ENCODE assay signal across 22 cellular contexts in the genomic region with DNA sequence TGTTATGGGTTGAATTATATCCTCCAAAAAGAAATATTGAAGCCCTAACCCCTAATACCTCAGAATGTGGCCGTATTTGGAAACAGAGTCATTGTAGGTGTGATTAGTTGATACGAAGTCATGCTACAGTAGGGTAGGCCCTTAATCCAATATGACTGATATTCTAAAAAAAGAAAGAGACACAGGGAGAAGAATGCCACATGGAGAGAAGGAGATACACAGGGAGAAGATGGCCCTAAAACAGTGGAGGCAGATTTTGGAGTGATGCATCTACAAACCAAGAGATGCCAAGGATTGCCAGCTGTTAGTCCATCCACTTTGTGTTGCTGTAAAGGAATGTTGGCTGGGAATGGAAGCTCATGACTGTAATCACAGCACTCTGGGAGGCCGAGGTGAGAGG. TPM values are rescaled to one million over a fixed set of nuclear protein-coding genes. Genes with fewer than 3 reads are reported as not detected.
DNase-seq lines count a peak whose midpoint lies in the region; ATAC-seq and TF ChIP-seq lines count a peak whose summit lies in the region.
"Had no signal": no experiment of that assay in that cellular context is flagged by ENCODE, and none has a peak within 500 bp of the region (broad histone marks: within the 10 kb centered on the region; RNA-seq: fewer than 3 reads in every experiment).

No MANE protein-coding gene starts in this region.

- H3K9me3 ChIP-seq in DOHH2 (ENCODE audit: control insufficient read depth, insufficient read depth, low read length) (no peaks in the 10 kb centered on the region), GM23248 (ENCODE audit: low read depth) (no peaks in the 10 kb centered on the region), skeletal muscle tissue (ENCODE audit: control insufficient read depth in 3 of 3, low read length in 3 of 3) (no peaks in the 10 kb centered on the region)
- H3K9me3 ChIP-seq: left ventricle myocardium inferior, thoracic aorta had no signal

- in situ Hi-C loops in GM23248 (cut with MboI): no loop called here

- WGBS in GM23248 (ENCODE audit: low coverage in 1 of 2, low lambda C conversion rate in 2 of 2, missing lambda C conversion rate in 2 of 2), 2 experiments: 83 to 90% methylated on average over 3 of the region's 3 CpGs

- H3K9ac ChIP-seq in GM23248 (no peak overlapping the region), skeletal muscle tissue (ENCODE audit: low read depth in 1 of 3, low read length in 3 of 3) (no peak overlapping the region)

- no peak overlapping the region for H3K4me3 Mint-ChIP-seq in activated naive CD8-positive, alpha-beta T cell treated with anti-CD3 and anti-CD28 coated beads for 36 hours
- H3K4me3 Mint-ChIP-seq: activated CD4-positive, alpha-beta memory T cell treated with anti-CD3 and anti-CD28 coated beads, Interleukin-2, amount 10 ng/mL, durations not matched to agents 7 days and 5 days; activated T-cell treated with anti-CD3 and anti-CD28 coated beads, Interleukin-2, amount 50 U/mL, for 4 hours; mesothelial cell of epicardium; WTC11 had no signal

- H3F3A ChIP-seq in DOHH2 (ENCODE audit: control insufficient read depth, insufficient read depth) (peaks cover 27% of the 10 kb centered on the region), GM23248 (ENCODE audit: insufficient read depth) (peaks cover 6% of the 10 kb centered on the region)

- no peaks in the 10 kb centered on the region for H3K9me2 ChIP-seq in DOHH2 (replicated peaks; ENCODE audit: control insufficient read depth, low read length)
- no peaks in the 10 kb centered on the region for H3K9me2 ChIP-seq in GM23248 (ENCODE audit: insufficient read depth)

- peaks cover 33% of the 10 kb centered on the region for H3K36me3 Mint-ChIP-seq in activated naive CD8-positive, alpha-beta T cell treated with anti-CD3 and anti-CD28 coated beads for 36 hours
- H3K36me3 Mint-ChIP-seq: WTC11 had no signal

- H3K9me3 Mint-ChIP-seq in activated naive CD8-positive, alpha-beta T cell treated with anti-CD3 and anti-CD28 coated beads for 36 hours: peaks cover 20% of the 10 kb centered on the region
- H3K9me3 Mint-ChIP-seq: WTC11 had no signal

- DNase-seq in GM23248: peak; percentile 15
- DNase-seq in activated naive CD8-positive, alpha-beta T cell treated with anti-CD3 and anti-CD28 coated beads for 36 hours: no peak
- DNase-seq in NCI-H510A (lab: John Stamatoyannopoulos, UW): no peak
- no peak for DNase-seq in NCI-H2029 treated with DMSO at 0.1 percent for 48 hours (lab: John Stamatoyannopoulos, UW)
- DNase-seq: activated CD4-positive, alpha-beta memory T cell treated with anti-CD3 and anti-CD28 coated beads, Interleukin-2, amount 10 ng/mL, durations not matched to agents 7 days and 5 days; activated naive CD4-positive, alpha-beta T cell treated with anti-CD3 and anti-CD28 coated beads, Interleukin-2, amount 50 U/mL, for 16 hours; activated T-cell treated with anti-CD3 and anti-CD28 coated beads, Interleukin-2, amount 50 U/mL, for 4 hours; DMS53; GOT3; hippocampal formation; IMR-90; left ventricle myocardium inferior; NCI-H1436; NCI-H524; T-helper 9 cell had no signal

- H4K20me1 ChIP-seq in DOHH2 (ENCODE audit: control insufficient read depth, insufficient read depth, low read depth, low read length): no peaks in the 10 kb centered on the region
- H4K20me1 ChIP-seq in GM23248 (ENCODE audit: insufficient read depth): no peaks in the 10 kb centered on the region

- H3K27me3 ChIP-seq in DOHH2 (ENCODE audit: control insufficient read depth, low read length) (no peaks in the 10 kb centered on the region), GM23248 (replicated peaks; ENCODE audit: insufficient read depth) (no peaks in the 10 kb centered on the region), skeletal muscle tissue (ENCODE audit: control insufficient read depth in 3 of 3, insufficient read depth in 3 of 3, low read length in 3 of 3) (no peaks in the 10 kb centered on the region)

- H3K4me1 ChIP-seq in DOHH2 (ENCODE audit: control insufficient read depth, low read length) (peaks cover 51% of the 10 kb centered on the region), GM23248 (ENCODE audit: insufficient read depth) (no peaks in the 10 kb centered on the region), skeletal muscle tissue (ENCODE audit: control insufficient read depth in 3 of 3, insufficient read depth in 3 of 3, low read length in 3 of 3) (peaks cover 6 to 15% (median 12%) of the 10 kb centered on the region in 3 donors)
- H3K4me1 ChIP-seq: left ventricle myocardium inferior had no signal

- H3K27me3 Mint-ChIP-seq in activated naive CD8-positive, alpha-beta T cell treated with anti-CD3 and anti-CD28 coated beads for 36 hours: peaks cover 4% of the 10 kb centered on the region

- peak overlapping the region; percentile 85 for H3K27ac Mint-ChIP-seq in activated naive CD8-positive, alpha-beta T cell treated with anti-CD3 and anti-CD28 coated beads for 36 hours
- H3K27ac Mint-ChIP-seq: mesothelial cell of epicardium, WTC11 had no signal

- no peaks in the 10 kb centered on the region for H3K79me2 ChIP-seq in DOHH2 (ENCODE audit: control insufficient read depth, low read length)
- no peaks in the 10 kb centered on the region for H3K79me2 ChIP-seq in GM23248 (ENCODE audit: insufficient read depth)

- H3K4me3 ChIP-seq in DOHH2 (ENCODE audit: low read length) (peak overlapping the region; percentile 46), GM23248 (no peak overlapping the region), skeletal muscle tissue (ENCODE audit: low read length in 3 of 3) (no peak overlapping the region)
- H3K4me3 ChIP-seq: left ventricle myocardium inferior, thoracic aorta had no signal

- H3K36me3 ChIP-seq in DOHH2 (ENCODE audit: control insufficient read depth, low read length) (no peaks in the 10 kb centered on the region), GM23248 (ENCODE audit: low read depth) (no peaks in the 10 kb centered on the region), skeletal muscle tissue (ENCODE audit: control insufficient read depth in 3 of 3, insufficient read depth in 3 of 3, low read length in 3 of 3) (no peaks in the 10 kb centered on the region)
- H3K36me3 ChIP-seq: left ventricle myocardium inferior, thoracic aorta had no signal

- peaks cover 14% of the 10 kb centered on the region for H3K4me1 Mint-ChIP-seq in activated naive CD8-positive, alpha-beta T cell treated with anti-CD3 and anti-CD28 coated beads for 36 hours

- peak overlapping the region; percentile 86 for H3K27ac ChIP-seq in DOHH2 (ENCODE audit: low read depth, low read length)
- no peak overlapping the region for H3K27ac ChIP-seq in GM23248
- H3K27ac ChIP-seq in skeletal muscle tissue (ENCODE audit: low read depth, low read length): peak overlapping the region; percentile 21
- H3K27ac ChIP-seq: left ventricle myocardium inferior, thoracic aorta had no signal

- ATAC-seq in GM18873 (IDR thresholded peaks at IDR 0.05; ENCODE audit: low FRiP score, unreplicated experiment): no peak
- ATAC-seq: sciatic nerve, WTC11 had no signal

- no peak overlapping the region for H2AFZ ChIP-seq in GM23248

- H3K4me2 ChIP-seq in DOHH2 (ENCODE audit: low read length) (peak overlapping the region; percentile 64), GM23248 (ENCODE audit: unreplicated experiment) (no peak overlapping the region)

- no peak for TF ChIP-seq CTCF in DOHH2 (IDR thresholded peaks at IDR 0.05; ENCODE audit: low read depth, low read length, poor library complexity, severe bottlenecking)

RNA-seq across cellular contexts. Expression of a gene that starts 21.3 kb away (rescaled TPM):
- total RNA-seq in GM23248 (2014; rRNA removed; shearing (Covaris generic)): 61.2 and 70.6 TPM in 2 replicates
- 42.7 and 46.0 TPM in 2 replicates for polyA plus RNA-seq in GM23248 (2016; fragmentation: Nextera tagmentation; extraction: Ambion mirVana)
- 10 to 100 TPM; 19.4 to 19.6 TPM for total RNA-seq in activated naive CD8-positive, alpha-beta T cell treated with anti-CD3 and anti-CD28 coated beads for 36 hours
- 132 TPM for total RNA-seq in skeletal muscle tissue
